ENCODE assay signal across 16 cellular contexts in the genomic region with DNA sequence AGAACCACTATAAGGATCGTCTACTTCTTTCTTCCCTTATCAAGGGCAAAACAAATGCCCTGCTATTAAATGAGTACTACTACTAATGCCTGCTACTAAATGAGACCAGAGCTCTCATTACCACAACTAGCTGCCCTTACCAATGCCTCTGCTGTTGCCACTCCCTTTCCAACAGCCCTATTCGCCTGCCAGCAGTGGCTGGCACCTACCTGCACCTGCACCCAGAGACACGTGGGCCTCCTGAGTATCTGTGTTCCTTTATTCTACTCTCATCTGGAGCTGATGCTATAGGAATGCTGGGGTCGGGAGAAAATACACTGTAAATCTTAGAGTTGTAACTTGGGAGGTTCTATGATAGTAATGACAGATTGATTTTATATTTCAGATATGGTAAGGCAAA.
"Had no signal": no experiment of that assay in that cellular context is flagged by ENCODE, and none has a peak within 500 bp of the region (broad histone marks: within the 10 kb centered on the region; RNA-seq: fewer than 3 reads in every experiment).

No MANE protein-coding gene starts in this region.

- H3K4me3 ChIP-seq: coronary artery, gastrocnemius medialis, heart left ventricle, pancreas, stomach had no signal

- DNase-seq: activated CD4-positive, alpha-beta T cell treated with anti-CD3 and anti-CD28 coated beads, Interleukin-2, amount 10 ng/mL, durations not matched to agents 7 days and 5 days; activated CD8-positive, alpha-beta T cell treated with anti-CD3 and anti-CD28 coated beads, Interleukin-2, amount 10 ng/mL, durations not matched to agents 7 days and 5 days; activated naive CD4-positive, alpha-beta T cell treated with anti-CD3 and anti-CD28 coated beads for 36 hours; activated T-cell treated with anti-CD3 and anti-CD28 coated beads, Interleukin-2, amount 50 U/mL, for 24 hours; aorta; brain microvascular endothelial cell; gastrocnemius medialis; heart left ventricle; mesenchymal stem cell; naive thymus-derived CD8-positive, alpha-beta T cell; stimulated activated CD4-positive, alpha-beta T cell treated with anti-CD3 and anti-CD28 coated beads, Interleukin-4, amount 100 ng/mL, for 24 hours; stomach; T-cell had no signal

- H3K27ac ChIP-seq: brain microvascular endothelial cell, coronary artery, gastrocnemius medialis, heart left ventricle, pancreas, stomach had no signal

- H3K36me3 ChIP-seq: brain microvascular endothelial cell, gastrocnemius medialis, heart left ventricle, pancreas, stomach had no signal

- H3K9me3 ChIP-seq: gastrocnemius medialis, heart left ventricle, pancreas, stomach had no signal

- FAIRE-seq: pancreas had no signal

- H3K4me1 ChIP-seq: gastrocnemius medialis, heart left ventricle had no signal

- H3K27me3 ChIP-seq: brain microvascular endothelial cell, gastrocnemius medialis, heart left ventricle, pancreas, stomach had no signal

- ATAC-seq: activated CD8-positive, alpha-beta T cell treated with anti-CD3 and anti-CD28 coated beads, Interleukin-2, amount 10 ng/mL, durations not matched to agents 7 days and 5 days; gastrocnemius medialis; heart left ventricle; naive thymus-derived CD8-positive, alpha-beta T cell; stimulated activated effector memory CD8-positive, alpha-beta T cell treated with anti-CD3 and anti-CD28 coated beads, Interleukin-12 subunit alpha, Interleukin-12 subunit beta, amount 100 ng/mL, for 72 hours; T-cell had no signal
